ENCODE assay signal across 30 cellular contexts in genomic region chr9:8349928-8350327, GRCh38.
"Had no signal": no experiment of that assay in that cellular context is flagged by ENCODE, and none has a peak within 500 bp of the region (broad histone marks: within the 10 kb centered on the region; RNA-seq: fewer than 3 reads in every experiment).

No MANE protein-coding gene starts in this region.

- H3K27me3 ChIP-seq: neutrophil, right lobe of liver, sigmoid colon, spleen, suprapubic skin, thyroid gland, transverse colon, upper lobe of right lung, uterus had no signal

- H3K36me3 ChIP-seq: neutrophil, right lobe of liver, sigmoid colon, spleen, suprapubic skin, thoracic aorta, thyroid gland, transverse colon, upper lobe of right lung, uterus had no signal

- H2AFZ ChIP-seq: parathyroid adenoma had no signal

- H3K79me2 ChIP-seq: parathyroid adenoma had no signal

- FAIRE-seq: small intestine had no signal

- H3K9ac ChIP-seq: parathyroid adenoma had no signal

- H3K4me1 ChIP-seq: parathyroid adenoma, psoas muscle, right lobe of liver, sigmoid colon, spleen, suprapubic skin, thyroid gland, transverse colon, upper lobe of right lung, uterus had no signal

- DNase-seq: naive B cell; naive thymus-derived CD8-positive, alpha-beta T cell; nephron progenitor cell; nucleus accumbens; posterior cingulate gyrus; psoas muscle; right cardiac atrium; right lobe of liver; sigmoid colon; small intestine; spleen; stimulated activated CD4-positive, alpha-beta T cell treated with anti-CD3 and anti-CD28 coated beads, Interleukin-12 subunit alpha, Interleukin-12 subunit beta, amount 100 ng/mL, for 4 hours; stimulated activated CD4-positive, alpha-beta T cell treated with anti-CD3 and anti-CD28 coated beads, Interleukin-1b, Interleukin-23, amount 100 ng/mL, for 48 hours; stimulated activated CD4-positive, alpha-beta T cell treated with anti-CD3 and anti-CD28 coated beads, Interleukin-4, amount 100 ng/mL, for 1 hour; stimulated activated CD4-positive, alpha-beta T cell treated with anti-CD3 and anti-CD28 coated beads, Interleukin-4, amount 100 ng/mL, for 4 hours; stimulated activated CD8-positive, alpha-beta memory T cell treated with anti-CD3 and anti-CD28 coated beads, Interleukin-4, amount 100 ng/mL, for 48 hours; stimulated activated naive CD4-positive, alpha-beta T cell; stimulated activated naive CD8-positive, alpha-beta T cell treated with anti-CD3 and anti-CD28 coated beads, Interleukin-15, amount 100 ng/mL, for 72 hours; stimulated activated naive CD8-positive, alpha-beta T cell treated with anti-CD3 and anti-CD28 coated beads, Interleukin-15, Interleukin-2, amounts not matched to agents 100 U/mL and 50 U/mL, for 24 hours; substantia nigra; thyroid gland; transverse colon; upper lobe of right lung; uterus had no signal

- H3K9me3 ChIP-seq: neutrophil, psoas muscle, right lobe of liver, sigmoid colon, spleen, suprapubic skin, thoracic aorta, thyroid gland, transverse colon, upper lobe of right lung, uterus had no signal

- H3K4me3 ChIP-seq: psoas muscle, right lobe of liver, sigmoid colon, spleen, suprapubic skin, thoracic aorta, thyroid gland, transverse colon, upper lobe of right lung, uterus had no signal

- H3K27ac ChIP-seq: neutrophil, parathyroid adenoma, psoas muscle, right lobe of liver, sigmoid colon, spleen, suprapubic skin, thoracic aorta, thyroid gland, transverse colon, upper lobe of right lung, uterus had no signal

- ATAC-seq: naive thymus-derived CD8-positive, alpha-beta T cell; natural killer cell treated with Interleukin-12 subunit alpha and Interleukin-12 subunit beta and Interleukin-15 and Interleukin-18, amount 100 ng/mL, for 72 hours; psoas muscle; right cardiac atrium; right lobe of liver; stimulated activated memory B cell treated with anti-CD40 and anti-IgM and Interleukin-4, amounts not matched to agents 10 μg/mL and 1 μg/mL and 100 μg/mL, for 72 hours; stimulated activated naive CD8-positive, alpha-beta T cell treated with anti-CD3 and anti-CD28 coated beads, Interleukin-15, amount 100 ng/mL, for 72 hours; stimulated activated naive CD8-positive, alpha-beta T cell treated with anti-CD3 and anti-CD28 coated beads, Interleukin-15, Interleukin-2, amounts not matched to agents 100 U/mL and 50 U/mL, for 24 hours; upper lobe of right lung had no signal
